In genomic region chr3:23743141-23743784, GRCh38 we compare ENCODE assay signal across 1 cellular context.
TF ChIP-seq lines count a peak whose summit lies in the region.

No MANE protein-coding gene starts in this region.

TF ChIP-seq in HepG2, 621 proteins besides CTCF, POLR2A, EP300 and RAD21:
- no peak for TF ChIP-seq HOXA9 (CRISPR knock-in tag; IDR thresholded peaks at IDR 0.05; ENCODE audit: borderline replicate concordance)
- no peak for TF ChIP-seq ZNF367 (CRISPR knock-in tag; IDR thresholded peaks at IDR 0.05; ENCODE audit: borderline replicate concordance)
- TF ChIP-seq PAX8 (CRISPR knock-in tag; IDR thresholded peaks at IDR 0.05; ENCODE audit: borderline replicate concordance), result no peak
- TF ChIP-seq, protein P1, sequence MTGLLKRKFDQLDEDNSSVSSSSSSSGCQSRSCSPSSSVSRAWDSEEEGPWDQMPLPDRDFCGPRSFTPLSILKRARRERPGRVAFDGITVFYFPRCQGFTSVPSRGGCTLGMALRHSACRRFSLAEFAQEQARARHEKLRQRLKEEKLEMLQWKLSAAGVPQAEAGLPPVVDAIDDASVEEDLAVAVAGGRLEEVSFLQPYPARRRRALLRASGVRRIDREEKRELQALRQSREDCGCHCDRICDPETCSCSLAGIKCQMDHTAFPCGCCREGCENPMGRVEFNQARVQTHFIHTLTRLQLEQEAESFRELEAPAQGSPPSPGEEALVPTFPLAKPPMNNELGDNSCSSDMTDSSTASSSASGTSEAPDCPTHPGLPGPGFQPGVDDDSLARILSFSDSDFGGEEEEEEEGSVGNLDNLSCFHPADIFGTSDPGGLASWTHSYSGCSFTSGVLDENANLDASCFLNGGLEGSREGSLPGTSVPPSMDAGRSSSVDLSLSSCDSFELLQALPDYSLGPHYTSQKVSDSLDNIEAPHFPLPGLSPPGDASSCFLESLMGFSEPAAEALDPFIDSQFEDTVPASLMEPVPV (CRISPR knock-in tag; IDR thresholded peaks at IDR 0.05), result no peak
- TF ChIP-seq ZFAT (CRISPR knock-in tag; conservative IDR thresholded peaks at IDR 0.05), result no peak
- no peak for TF ChIP-seq USF2 (IDR thresholded peaks at IDR 0.05; ENCODE audit: low read depth, low read length)
- TF ChIP-seq USF2 (CRISPR knock-in tag; IDR thresholded peaks at IDR 0.05; ENCODE audit: borderline replicate concordance), result no peak
- no peak for TF ChIP-seq ZNF781 (CRISPR knock-in tag; IDR thresholded peaks at IDR 0.05; ENCODE audit: borderline replicate concordance, not compliant biosample characterization)
- TF ChIP-seq, protein P2, sequence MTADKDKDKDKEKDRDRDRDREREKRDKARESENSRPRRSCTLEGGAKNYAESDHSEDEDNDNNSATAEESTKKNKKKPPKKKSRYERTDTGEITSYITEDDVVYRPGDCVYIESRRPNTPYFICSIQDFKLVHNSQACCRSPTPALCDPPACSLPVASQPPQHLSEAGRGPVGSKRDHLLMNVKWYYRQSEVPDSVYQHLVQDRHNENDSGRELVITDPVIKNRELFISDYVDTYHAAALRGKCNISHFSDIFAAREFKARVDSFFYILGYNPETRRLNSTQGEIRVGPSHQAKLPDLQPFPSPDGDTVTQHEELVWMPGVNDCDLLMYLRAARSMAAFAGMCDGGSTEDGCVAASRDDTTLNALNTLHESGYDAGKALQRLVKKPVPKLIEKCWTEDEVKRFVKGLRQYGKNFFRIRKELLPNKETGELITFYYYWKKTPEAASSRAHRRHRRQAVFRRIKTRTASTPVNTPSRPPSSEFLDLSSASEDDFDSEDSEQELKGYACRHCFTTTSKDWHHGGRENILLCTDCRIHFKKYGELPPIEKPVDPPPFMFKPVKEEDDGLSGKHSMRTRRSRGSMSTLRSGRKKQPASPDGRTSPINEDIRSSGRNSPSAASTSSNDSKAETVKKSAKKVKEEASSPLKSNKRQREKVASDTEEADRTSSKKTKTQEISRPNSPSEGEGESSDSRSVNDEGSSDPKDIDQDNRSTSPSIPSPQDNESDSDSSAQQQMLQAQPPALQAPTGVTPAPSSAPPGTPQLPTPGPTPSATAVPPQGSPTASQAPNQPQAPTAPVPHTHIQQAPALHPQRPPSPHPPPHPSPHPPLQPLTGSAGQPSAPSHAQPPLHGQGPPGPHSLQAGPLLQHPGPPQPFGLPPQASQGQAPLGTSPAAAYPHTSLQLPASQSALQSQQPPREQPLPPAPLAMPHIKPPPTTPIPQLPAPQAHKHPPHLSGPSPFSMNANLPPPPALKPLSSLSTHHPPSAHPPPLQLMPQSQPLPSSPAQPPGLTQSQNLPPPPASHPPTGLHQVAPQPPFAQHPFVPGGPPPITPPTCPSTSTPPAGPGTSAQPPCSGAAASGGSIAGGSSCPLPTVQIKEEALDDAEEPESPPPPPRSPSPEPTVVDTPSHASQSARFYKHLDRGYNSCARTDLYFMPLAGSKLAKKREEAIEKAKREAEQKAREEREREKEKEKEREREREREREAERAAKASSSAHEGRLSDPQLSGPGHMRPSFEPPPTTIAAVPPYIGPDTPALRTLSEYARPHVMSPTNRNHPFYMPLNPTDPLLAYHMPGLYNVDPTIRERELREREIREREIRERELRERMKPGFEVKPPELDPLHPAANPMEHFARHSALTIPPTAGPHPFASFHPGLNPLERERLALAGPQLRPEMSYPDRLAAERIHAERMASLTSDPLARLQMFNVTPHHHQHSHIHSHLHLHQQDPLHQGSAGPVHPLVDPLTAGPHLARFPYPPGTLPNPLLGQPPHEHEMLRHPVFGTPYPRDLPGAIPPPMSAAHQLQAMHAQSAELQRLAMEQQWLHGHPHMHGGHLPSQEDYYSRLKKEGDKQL (CRISPR knock-in tag; IDR thresholded peaks at IDR 0.05; ENCODE audit: low read depth), result no peak
- no peak for TF ChIP-seq TSC22D2 (CRISPR knock-in tag; IDR thresholded peaks at IDR 0.05; ENCODE audit: borderline replicate concordance)
- no peak for TF ChIP-seq ZNF766 (CRISPR knock-in tag; IDR thresholded peaks at IDR 0.05; ENCODE audit: borderline replicate concordance)
- TF ChIP-seq, protein P3, sequence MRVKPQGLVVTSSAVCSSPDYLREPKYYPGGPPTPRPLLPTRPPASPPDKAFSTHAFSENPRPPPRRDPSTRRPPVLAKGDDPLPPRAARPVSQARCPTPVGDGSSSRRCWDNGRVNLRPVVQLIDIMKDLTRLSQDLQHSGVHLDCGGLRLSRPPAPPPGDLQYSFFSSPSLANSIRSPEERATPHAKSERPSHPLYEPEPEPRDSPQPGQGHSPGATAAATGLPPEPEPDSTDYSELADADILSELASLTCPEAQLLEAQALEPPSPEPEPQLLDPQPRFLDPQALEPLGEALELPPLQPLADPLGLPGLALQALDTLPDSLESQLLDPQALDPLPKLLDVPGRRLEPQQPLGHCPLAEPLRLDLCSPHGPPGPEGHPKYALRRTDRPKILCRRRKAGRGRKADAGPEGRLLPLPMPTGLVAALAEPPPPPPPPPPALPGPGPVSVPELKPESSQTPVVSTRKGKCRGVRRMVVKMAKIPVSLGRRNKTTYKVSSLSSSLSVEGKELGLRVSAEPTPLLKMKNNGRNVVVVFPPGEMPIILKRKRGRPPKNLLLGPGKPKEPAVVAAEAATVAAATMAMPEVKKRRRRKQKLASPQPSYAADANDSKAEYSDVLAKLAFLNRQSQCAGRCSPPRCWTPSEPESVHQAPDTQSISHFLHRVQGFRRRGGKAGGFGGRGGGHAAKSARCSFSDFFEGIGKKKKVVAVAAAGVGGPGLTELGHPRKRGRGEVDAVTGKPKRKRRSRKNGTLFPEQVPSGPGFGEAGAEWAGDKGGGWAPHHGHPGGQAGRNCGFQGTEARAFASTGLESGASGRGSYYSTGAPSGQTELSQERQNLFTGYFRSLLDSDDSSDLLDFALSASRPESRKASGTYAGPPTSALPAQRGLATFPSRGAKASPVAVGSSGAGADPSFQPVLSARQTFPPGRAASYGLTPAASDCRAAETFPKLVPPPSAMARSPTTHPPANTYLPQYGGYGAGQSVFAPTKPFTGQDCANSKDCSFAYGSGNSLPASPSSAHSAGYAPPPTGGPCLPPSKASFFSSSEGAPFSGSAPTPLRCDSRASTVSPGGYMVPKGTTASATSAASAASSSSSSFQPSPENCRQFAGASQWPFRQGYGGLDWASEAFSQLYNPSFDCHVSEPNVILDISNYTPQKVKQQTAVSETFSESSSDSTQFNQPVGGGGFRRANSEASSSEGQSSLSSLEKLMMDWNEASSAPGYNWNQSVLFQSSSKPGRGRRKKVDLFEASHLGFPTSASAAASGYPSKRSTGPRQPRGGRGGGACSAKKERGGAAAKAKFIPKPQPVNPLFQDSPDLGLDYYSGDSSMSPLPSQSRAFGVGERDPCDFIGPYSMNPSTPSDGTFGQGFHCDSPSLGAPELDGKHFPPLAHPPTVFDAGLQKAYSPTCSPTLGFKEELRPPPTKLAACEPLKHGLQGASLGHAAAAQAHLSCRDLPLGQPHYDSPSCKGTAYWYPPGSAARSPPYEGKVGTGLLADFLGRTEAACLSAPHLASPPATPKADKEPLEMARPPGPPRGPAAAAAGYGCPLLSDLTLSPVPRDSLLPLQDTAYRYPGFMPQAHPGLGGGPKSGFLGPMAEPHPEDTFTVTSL (CRISPR knock-in tag; IDR thresholded peaks at IDR 0.05; ENCODE audit: borderline replicate concordance), result no peak
- no peak for TF ChIP-seq CCAR2 (optimal IDR thresholded peaks at IDR 0.05; ENCODE audit: low read depth, low read length)
- no peak for TF ChIP-seq ZNF317 (CRISPR knock-in tag; IDR thresholded peaks at IDR 0.05)
- no peak for TF ChIP-seq ZNF224 (CRISPR knock-in tag; IDR thresholded peaks at IDR 0.05)
- TF ChIP-seq HMGA1 (CRISPR knock-in tag; conservative IDR thresholded peaks at IDR 0.05), result no peak
- no peak for TF ChIP-seq ZNF704 (CRISPR knock-in tag; IDR thresholded peaks at IDR 0.05; ENCODE audit: borderline replicate concordance)
- TF ChIP-seq MXI1 (IDR thresholded peaks at IDR 0.05; ENCODE audit: borderline replicate concordance, low read depth, low read length), result no peak
- no peak for TF ChIP-seq CBX1 (IDR thresholded peaks at IDR 0.05; ENCODE audit: low read depth)
TF ChIP-seq in HepG2: peak in this region for 0.
